8 cellular contexts compared by ENCODE assay signal in genomic region chr11:47161134-47161854, GRCh38. TPM values are rescaled to one million over a fixed set of nuclear protein-coding genes. Genes with fewer than 3 reads are reported as not detected.
DNase-seq lines count a peak whose midpoint lies in the region; ATAC-seq and TF ChIP-seq lines count a peak whose summit lies in the region.

No MANE protein-coding gene starts in this region.

- peaks cover 8% of the 10 kb centered on the region for H3K36me3 Mint-ChIP-seq in activated naive CD8-positive, alpha-beta T cell treated with anti-CD3 and anti-CD28 coated beads, Interleukin-2, amount 50 U/mL, for 24 hours (ENCODE audit: low read depth)

- peak; percentile 79 for TF ChIP-seq CTCF in AG09319 (IDR thresholded peaks at IDR 0.05; ENCODE audit: low read depth, low read length)

- no peak overlapping the region for H3K27ac Mint-ChIP-seq in activated naive CD8-positive, alpha-beta T cell treated with anti-CD3 and anti-CD28 coated beads, Interleukin-2, amount 50 U/mL, for 24 hours

- TF ChIP-seq POLR2A in GM19193 (IDR thresholded peaks at IDR 0.05; ENCODE audit: extremely low read depth, insufficient read depth, insufficient read length), result peak; percentile 17

- intact Hi-C loops in cardiac septum (cut with DNase I), result no loop called here

- peaks cover 2% of the 10 kb centered on the region for H3K4me1 Mint-ChIP-seq in activated naive CD8-positive, alpha-beta T cell treated with anti-CD3 and anti-CD28 coated beads, Interleukin-2, amount 50 U/mL, for 24 hours

- no peak overlapping the region for H3K4me3 Mint-ChIP-seq in activated naive CD8-positive, alpha-beta T cell treated with anti-CD3 and anti-CD28 coated beads, Interleukin-2, amount 50 U/mL, for 24 hours

- ATAC-seq in activated naive CD8-positive, alpha-beta T cell treated with anti-CD3 and anti-CD28 coated beads, Interleukin-2, amount 50 U/mL, for 24 hours, result peak; percentile 71
- no peak for ATAC-seq in GM21786 (IDR thresholded peaks at IDR 0.05; ENCODE audit: unreplicated experiment)

- H3K27me3 Mint-ChIP-seq in activated naive CD8-positive, alpha-beta T cell treated with anti-CD3 and anti-CD28 coated beads, Interleukin-2, amount 50 U/mL, for 24 hours, result no peaks in the 10 kb centered on the region

- DNase-seq in AG09319 (ENCODE audit: extremely low read depth, low read depth), result peak; percentile 36
- peak; percentile 55 for DNase-seq in LHCN-M2 (ENCODE audit: low read depth)
- peak; percentile 71 for DNase-seq in SK-N-DZ (ENCODE audit: low spot score)
- peak; percentile 67 for DNase-seq in activated naive CD8-positive, alpha-beta T cell treated with anti-CD3 and anti-CD28 coated beads, Interleukin-2, amount 50 U/mL, for 24 hours
- peak; percentile 51 for DNase-seq in cardiac septum (ENCODE audit: low spot score)
- DNase-seq in putamen (ENCODE audit: low spot score), result peak; percentile 66

- H3K9me3 Mint-ChIP-seq in activated naive CD8-positive, alpha-beta T cell treated with anti-CD3 and anti-CD28 coated beads, Interleukin-2, amount 50 U/mL, for 24 hours, result no peaks in the 10 kb centered on the region

RNA-seq across cellular contexts. Expression of gene ARFGAP2, which starts 15.4 kb away (rescaled TPM):
- total RNA-seq in LHCN-M2 (2014; rRNA removed), result 111 TPM in 2 replicates
- polyA plus RNA-seq in LHCN-M2 (2012), result 44.3 TPM
- polyA plus RNA-seq in SK-N-DZ (2014; cell fraction: cytosol; rRNA removed), result 113 and 120 TPM in 2 replicates
- 108 and 147 TPM in 2 replicates for polyA plus RNA-seq in SK-N-DZ (2014; cell fraction: nucleus; rRNA removed)
- 72.3 TPM for total RNA-seq in cardiac septum

RNA-seq across cellular contexts. Expression of gene PACSIN3, which starts 24.9 kb away (rescaled TPM):
- total RNA-seq in LHCN-M2 (2014; rRNA removed) (19.6 and 21.0 TPM in 2 replicates), cardiac septum (295 TPM)
- polyA plus RNA-seq in LHCN-M2 (2012), result 16.9 TPM
- polyA plus RNA-seq in SK-N-DZ (2014; cell fraction: cytosol; rRNA removed), result 35.3 and 47.8 TPM in 2 replicates
- polyA plus RNA-seq in SK-N-DZ (2014; cell fraction: nucleus; rRNA removed), result 35.5 and 37.7 TPM in 2 replicates

RNA-seq across cellular contexts. Expression of gene DDB2, which starts 53.5 kb away (rescaled TPM):
- total RNA-seq in LHCN-M2 (2014; rRNA removed), result 48.8 and 56.8 TPM in 2 replicates
- polyA plus RNA-seq in LHCN-M2 (2012), result 61.2 TPM
- 25.6 and 28.8 TPM in 2 replicates for polyA plus RNA-seq in SK-N-DZ (2014; cell fraction: cytosol; rRNA removed)
- 34.3 and 36.5 TPM in 2 replicates for polyA plus RNA-seq in SK-N-DZ (2014; cell fraction: nucleus; rRNA removed)
- total RNA-seq in cardiac septum, result 13.9 TPM

Comparison
In these comparisons a context has a peak if more than half of its experiments do, and no peak if none do; other contexts are left out.
1. RNA of gene PACSIN3, which starts 24.9 kb away (total RNA-seq): 295 TPM in cardiac septum (single experiment); 19.6 to 21.0 TPM in LHCN-M2; every median in the first group is over 10 times any median in the second.
2. Peak in every context shown above with its lines, with median percentiles within 50 percentile points of each other: DNase-seq.